ENCODE assay signal across 8 cellular contexts in genomic region chr2:95159690-95160449, GRCh38. TPM values are rescaled to one million over a fixed set of nuclear protein-coding genes. Genes with fewer than 3 reads are reported as not detected.
DNase-seq lines count a peak whose midpoint lies in the region; ATAC-seq and FAIRE-seq lines count a peak whose summit lies in the region.

Gene ZNF514 (minus strand): TSS chr2:95159848. CDS start chr2:95153253, 6,595 bp downstream.

- peak within 1 kb of the TSS; percentile 97 for H3K9ac ChIP-seq in neuronal stem cell (ENCODE audit: low read depth, low read length, poor library complexity)

- peaks cover 11% of the 10 kb centered on the region for H3K36me3 Mint-ChIP-seq in IgD-negative memory B cell

- peak within 1 kb of the TSS; percentile 33 for H2BK120ac ChIP-seq in neuronal stem cell (ENCODE audit: low read depth, low read length)

- H3K4me3 ChIP-seq in SJCRH30 (peak within 1 kb of the TSS; percentile 61), neuronal stem cell (ENCODE audit: low read length in 2 of 2) (peak within 1 kb of the TSS; percentile 57 to 98)

- peak within 1 kb of the TSS; percentile 97 for H2AFZ ChIP-seq in neuronal stem cell (ENCODE audit: low read length)

- H3K27ac Mint-ChIP-seq in IgD-negative memory B cell, result peak within 1 kb of the TSS in 2 of 3 donors; percentile 64 to 73

- no peak within 1 kb of the TSS for H3K27ac ChIP-seq in SJCRH30
- H3K27ac ChIP-seq in neuronal stem cell (replicated peaks; ENCODE audit: low read length), result no peak within 1 kb of the TSS

- peak within 1 kb of the TSS; percentile 76 for H2AK5ac ChIP-seq in neuronal stem cell (ENCODE audit: low read depth, low read length)

- peak within 1 kb of the TSS; percentile 57 for H3K4ac ChIP-seq in neuronal stem cell (ENCODE audit: low read length)

- H3K9me3 ChIP-seq in SJCRH30 (replicated peaks) (peaks cover 4% of the 10 kb centered on the region), neuronal stem cell (replicated peaks in 1 of 2; ENCODE audit: control insufficient read depth in 2 of 2, insufficient read depth in 1 of 2, low read depth in 1 of 2, low read length in 2 of 2) (peaks cover 6 to 33% of the 10 kb centered on the region in 2 donors)

- H2BK15ac ChIP-seq in neuronal stem cell (ENCODE audit: low read length), result peak within 1 kb of the TSS; percentile 70

- peak within 1 kb of the TSS; percentile 75 for H3K18ac ChIP-seq in neuronal stem cell (ENCODE audit: low read length)

- H3K23ac ChIP-seq in neuronal stem cell (ENCODE audit: low read depth, low read length, poor library complexity), result peak within 1 kb of the TSS; percentile 46

- H3K4me2 ChIP-seq in neuronal stem cell (ENCODE audit: insufficient read depth, low read length, poor library complexity, severe bottlenecking), result peak within 1 kb of the TSS; percentile 92

- H3K9me3 Mint-ChIP-seq in IgD-negative memory B cell, result peaks cover 0 to 6% (median 3%) of the 10 kb centered on the region in 3 donors

- WGBS in neuronal stem cell (ENCODE audit: extremely low coverage in 2 of 2, insufficient read length in 2 of 2, insufficient replicate concordance in 1 of 2), 2 donors, result no CpG with 5 or more reads among the region's 64 CpGs

- FAIRE-seq in frontal cortex (lab: Jason Lieb, UNC), result no peak

- peak; percentile 91 for ATAC-seq in GM21529 (IDR thresholded peaks at IDR 0.05; ENCODE audit: unreplicated experiment)

- H3K27me3 ChIP-seq in SJCRH30, result no peaks in the 10 kb centered on the region
- H3K27me3 ChIP-seq in neuronal stem cell (ENCODE audit: control insufficient read depth in 3 of 3, insufficient read depth in 3 of 3, low read depth in 1 of 3, low read length in 3 of 3), result peaks cover 0 to 2% (median 0%) of the 10 kb centered on the region in 3 experiments

- H3K79me1 ChIP-seq in neuronal stem cell (ENCODE audit: low read depth, low read length), result peaks cover 4% of the 10 kb centered on the region

- no peak within 1 kb of the TSS for H4K8ac ChIP-seq in neuronal stem cell (ENCODE audit: low read depth, low read length)

- H2BK5ac ChIP-seq in neuronal stem cell (ENCODE audit: low read length), result peak within 1 kb of the TSS; percentile 29

- 0 out of 2 replicates have a peak, but pooled peaks cover 4% of the 10 kb centered on the region for H3K4me1 ChIP-seq in SJCRH30
- H3K4me1 ChIP-seq in neuronal stem cell (ENCODE audit: control insufficient read depth in 2 of 2, insufficient read depth in 1 of 2, low read depth in 1 of 2, low read length in 2 of 2), result peaks cover 2 to 5% of the 10 kb centered on the region in 2 donors

- H3K27me3 Mint-ChIP-seq in IgD-negative memory B cell, result no peaks in the 10 kb centered on the region

- no peak within 1 kb of the TSS for H4K91ac ChIP-seq in neuronal stem cell (ENCODE audit: low read depth, low read length, poor library complexity)

- H2BK12ac ChIP-seq in neuronal stem cell (ENCODE audit: low read length), result peak within 1 kb of the TSS; percentile 49

- DNase-seq in DMS153 treated with DMSO at 0.1 percent for 48 hours (lab: John Stamatoyannopoulos, UW; ENCODE audit: unreplicated experiment) (peak; percentile 22), SJCRH30 (peak; percentile 66 to 70), frontal cortex (ENCODE audit: low spot score in 2 of 2) (peak; percentile 83 to 87), neuronal stem cell (ENCODE audit: low spot score) (peak; percentile 69), stromal cell of bone marrow (ENCODE audit: low read depth) (peak; percentile 41)
- peak; percentile 29 to 75 (median 40) for DNase-seq in activated naive CD4-positive, alpha-beta T cell (lab: John Stamatoyannopoulos, UW)

- peaks cover 0 to 6% (median 6%) of the 10 kb centered on the region in 3 donors for H3K4me1 Mint-ChIP-seq in IgD-negative memory B cell

- no peaks in the 10 kb centered on the region for H3K36me3 ChIP-seq in SJCRH30
- peaks cover 9 to 16% of the 10 kb centered on the region in 2 donors for H3K36me3 ChIP-seq in neuronal stem cell (replicated peaks in 1 of 2; ENCODE audit: control insufficient read depth in 2 of 2, insufficient read depth in 2 of 2, low read length in 2 of 2)

- peak within 1 kb of the TSS; percentile 72 for H3K14ac ChIP-seq in neuronal stem cell (ENCODE audit: low read length)

- peak within 1 kb of the TSS; percentile 82 to 96 (median 90) for H3K4me3 Mint-ChIP-seq in IgD-negative memory B cell

RNA-seq across cellular contexts. Expression of gene ZNF514, which starts in this region (rescaled TPM):
- polyA plus RNA-seq in IgD-negative memory B cell, result 3.7 TPM
- 8.4 and 9.4 TPM in 2 replicates for total RNA-seq in SJCRH30 (2014; rRNA removed; shearing (Covaris generic))
- total RNA-seq in frontal cortex, result 24.5 TPM
- 19.3 TPM for polyA plus RNA-seq in neuronal stem cell (2013, experiment 1 of 2)
- polyA plus RNA-seq in neuronal stem cell (2013, experiment 2 of 2), result 19.5 TPM

Comparison
In these comparisons a context has a peak if more than half of its experiments do, and no peak if none do; other contexts are left out.
1. DNase-seq: peak in every context shown above with its lines; median percentile 85 in frontal cortex; 69 in neuronal stem cell; 68 in SJCRH30; 41 in stromal cell of bone marrow; 40 in activated naive CD4-positive, alpha-beta T cell; 22 in DMS153 treated with DMSO at 0.1 percent for 48 hours.